Comparison of ENCODE assay signal across 26 cellular contexts in genomic region chr6:1538348-1538747, GRCh38.
"Had no signal": no experiment of that assay in that cellular context is flagged by ENCODE, and none has a peak within 500 bp of the region (broad histone marks: within the 10 kb centered on the region; RNA-seq: fewer than 3 reads in every experiment).

No MANE protein-coding gene starts in this region.

- H3K27me3 Mint-ChIP-seq: activated naive CD4-positive, alpha-beta T cell treated with anti-CD3 and anti-CD28 coated beads, Interleukin-2, amount 50 U/mL, for 24 hours had no signal

- H3K4me3 Mint-ChIP-seq: activated CD8-positive, alpha-beta memory T cell treated with anti-CD3 and anti-CD28 coated beads, Interleukin-2, amount 10 ng/mL, durations not matched to agents 7 days and 5 days; activated CD8-positive, alpha-beta T cell treated with anti-CD3 and anti-CD28 coated beads, Interleukin-2, amount 10 ng/mL, durations not matched to agents 7 days and 5 days; activated naive CD4-positive, alpha-beta T cell treated with anti-CD3 and anti-CD28 coated beads, Interleukin-2, amount 50 U/mL, for 24 hours; immature natural killer cell; neural crest cell; T-helper 1 cell treated with Interleukin-12 subunit alpha and Interleukin-12 subunit beta and Interleukin-4 antibody, amounts not matched to agents 30 μg/mL and 1 μg/mL, for 36 hours had no signal

- H3K4me3 ChIP-seq: heart left ventricle, lower lobe of right lung, mucosa of descending colon, right atrium auricular region, spleen, upper lobe of left lung, vagina had no signal

- DNase-seq: activated CD4-positive, alpha-beta T cell treated with anti-CD3 and anti-CD28 coated beads, Interleukin-2, amount 50 U/mL, for 1 hour; activated CD8-positive, alpha-beta memory T cell treated with anti-CD3 and anti-CD28 coated beads, Interleukin-2, amount 10 ng/mL, durations not matched to agents 7 days and 5 days; activated CD8-positive, alpha-beta T cell treated with anti-CD3 and anti-CD28 coated beads, Interleukin-2, amount 10 ng/mL, durations not matched to agents 7 days and 5 days; activated T-cell treated with anti-CD3 and anti-CD28 coated beads, Interleukin-2, amount 50 U/mL, for 48 hours; dermis blood vessel endothelial cell; effector CD4-positive, alpha-beta T cell; erythroblast; hypothalamus; immature natural killer cell; kidney; lower lobe of right lung; mucosa of descending colon; spleen; stimulated activated naive CD8-positive, alpha-beta T cell treated with anti-CD3 and anti-CD28 coated beads, Interleukin-15, Interleukin-2, amounts not matched to agents 100 U/mL and 50 U/mL, for 24 hours; SW 1271; T-helper 9 cell had no signal

- H3K27me3 ChIP-seq: heart left ventricle, right atrium auricular region, spleen, upper lobe of left lung, vagina had no signal

- H3K4me1 Mint-ChIP-seq: neural crest cell had no signal

- H3K36me3 Mint-ChIP-seq: activated CD8-positive, alpha-beta memory T cell treated with anti-CD3 and anti-CD28 coated beads, Interleukin-2, amount 10 ng/mL, durations not matched to agents 7 days and 5 days had no signal

- ATAC-seq: activated CD4-positive, CD25-positive, alpha-beta regulatory T cell treated with anti-CD3 and anti-CD28 coated beads, Interleukin-2, amount 50 U/mL, for 24 hours; activated CD8-positive, alpha-beta memory T cell treated with anti-CD3 and anti-CD28 coated beads, Interleukin-2, amount 10 ng/mL, durations not matched to agents 7 days and 5 days; activated CD8-positive, alpha-beta T cell treated with anti-CD3 and anti-CD28 coated beads, Interleukin-2, amount 10 ng/mL, durations not matched to agents 7 days and 5 days; lower lobe of right lung; mucosa of descending colon; stimulated activated naive CD8-positive, alpha-beta T cell treated with anti-CD3 and anti-CD28 coated beads, Interleukin-15, Interleukin-2, amounts not matched to agents 100 U/mL and 50 U/mL, for 24 hours had no signal

- H3K27ac ChIP-seq: lower lobe of right lung, right atrium auricular region, spleen, upper lobe of left lung, vagina, VCaP had no signal

- H3K27ac Mint-ChIP-seq: activated CD8-positive, alpha-beta memory T cell treated with anti-CD3 and anti-CD28 coated beads, Interleukin-2, amount 10 ng/mL, durations not matched to agents 7 days and 5 days; activated CD8-positive, alpha-beta T cell treated with anti-CD3 and anti-CD28 coated beads, Interleukin-2, amount 10 ng/mL, durations not matched to agents 7 days and 5 days; activated naive CD4-positive, alpha-beta T cell treated with anti-CD3 and anti-CD28 coated beads, Interleukin-2, amount 50 U/mL, for 24 hours; activated T-helper 2 cell treated with anti-CD3 and anti-CD28 coated beads, Interferon-gamma antibody, Interleukin-2, Interleukin-4, amounts not matched to agents 10 μg/mL and 5 μg/mL and 100 μg/mL, durations not matched to agents 14 hours and 24 hours and 36 hours; T-helper 1 cell treated with Interleukin-12 subunit alpha and Interleukin-12 subunit beta and Interleukin-4 antibody, amounts not matched to agents 30 μg/mL and 1 μg/mL, for 36 hours had no signal

- H3K4me1 ChIP-seq: lower lobe of right lung, right atrium auricular region, upper lobe of left lung, vagina had no signal

- H3K36me3 ChIP-seq: heart left ventricle, lower lobe of right lung, right atrium auricular region, spleen, upper lobe of left lung, vagina had no signal

- H3K9me3 Mint-ChIP-seq: activated T-helper 2 cell treated with anti-CD3 and anti-CD28 coated beads, Interferon-gamma antibody, Interleukin-2, Interleukin-4, amounts not matched to agents 10 μg/mL and 5 μg/mL and 100 μg/mL, durations not matched to agents 14 hours and 24 hours and 36 hours; immature natural killer cell; neural crest cell had no signal

- H3K9me3 ChIP-seq: lower lobe of right lung, mucosa of descending colon, right atrium auricular region, upper lobe of left lung, vagina had no signal
